2 cellular contexts compared by ENCODE assay signal in the genomic region with DNA sequence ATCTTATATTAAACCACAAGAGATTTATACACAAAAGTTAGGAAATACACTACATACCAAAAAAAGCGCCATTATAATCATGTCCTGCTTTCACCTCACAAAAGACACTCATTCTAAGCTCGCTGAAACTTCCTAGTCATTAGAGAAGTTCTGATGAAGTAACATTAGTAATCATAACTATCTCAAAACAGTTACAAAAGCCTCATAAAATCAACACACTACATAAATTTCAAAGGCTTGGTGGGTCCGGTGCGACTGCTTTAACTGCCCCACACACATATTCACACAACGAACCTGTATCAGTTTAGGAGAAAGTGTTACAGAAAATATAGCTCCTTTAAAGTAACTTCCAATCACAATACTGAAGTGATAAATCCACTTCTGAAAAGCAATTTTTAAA.
TF ChIP-seq lines count a peak whose summit lies in the region.

No MANE protein-coding gene starts in this region.

TF ChIP-seq in SK-N-SH, 30 proteins besides CTCF, POLR2A, EP300 and RAD21 (continued from another document):
- no peak for TF ChIP-seq REST (IDR thresholded peaks at IDR 0.05; ENCODE audit: low read depth, low read length)
- TF ChIP-seq TCF12 (IDR thresholded peaks at IDR 0.05), result no peak
- TF ChIP-seq RCOR1 (IDR thresholded peaks at IDR 0.05; ENCODE audit: low read length), result no peak

TF ChIP-seq in SK-N-SH treated with all-trans-retinoic acid at 6 μM for 48 hours, 23 proteins besides CTCF, POLR2A, EP300 and RAD21 (continued from another document):
- TF ChIP-seq PPARA (CRISPR knock-in tag; IDR thresholded peaks at IDR 0.05; ENCODE audit: borderline replicate concordance) (no peak), CSRNP3 (CRISPR knock-in tag; IDR thresholded peaks at IDR 0.05) (no peak), TSHZ2 (CRISPR knock-in tag; IDR thresholded peaks at IDR 0.05) (no peak), GLIS3 (CRISPR knock-in tag; IDR thresholded peaks at IDR 0.05) (no peak), BACH2 (CRISPR knock-in tag; IDR thresholded peaks at IDR 0.05; ENCODE audit: borderline replicate concordance) (no peak), CSDC2 (CRISPR knock-in tag; IDR thresholded peaks at IDR 0.05) (no peak), ZFP30 (CRISPR knock-in tag; IDR thresholded peaks at IDR 0.05) (no peak), ISL1 (CRISPR knock-in tag; IDR thresholded peaks at IDR 0.05) (no peak), ZFP3 (CRISPR knock-in tag; IDR thresholded peaks at IDR 0.05) (no peak)
